23 cellular contexts compared by ENCODE assay signal in the genomic region with DNA sequence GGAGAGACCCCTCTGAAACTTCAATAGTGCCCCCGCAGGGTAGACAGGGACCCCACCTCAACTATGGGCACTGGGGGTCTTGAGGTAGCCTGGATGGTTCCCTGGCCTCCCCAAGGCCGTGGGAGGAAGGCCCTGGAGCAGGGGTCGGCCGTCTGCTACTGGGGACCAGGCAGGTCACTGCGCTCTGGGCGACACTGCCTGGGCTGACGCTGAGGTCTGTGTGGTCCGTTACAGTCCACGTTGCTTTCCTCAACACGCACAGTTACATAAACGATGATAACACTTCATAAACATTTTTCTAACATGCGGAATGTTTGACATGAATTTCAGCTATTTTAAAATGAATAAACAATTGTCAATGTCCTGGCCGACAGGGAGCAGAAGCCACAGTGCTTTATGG. TPM values are rescaled to one million over a fixed set of nuclear protein-coding genes. Genes with fewer than 3 reads are reported as not detected.
A peak's percentile ranks its signal among the peaks of the same experiment; 100 is the strongest.
DNase-seq lines count a peak whose midpoint lies in the region; ATAC-seq, FAIRE-seq and TF ChIP-seq lines count a peak whose summit lies in the region.
"Had no signal": no experiment of that assay in that cellular context is flagged by ENCODE, and none has a peak within 500 bp of the region (broad histone marks: within the 10 kb centered on the region; RNA-seq: fewer than 3 reads in every experiment).

No MANE protein-coding gene starts in this region.

- H3K27ac ChIP-seq in astrocyte (ENCODE audit: low read depth, low read length) (no peak overlapping the region), sigmoid colon (peak overlapping the region; percentile 71 to 77 (median 74)), GM23248 (no peak overlapping the region), heart left ventricle (peak overlapping the region in 1 of 12 donors; percentile 39)
- H3K27ac ChIP-seq: 22Rv1, RWPE1 had no signal

- no peaks in the 10 kb centered on the region for H3F3A ChIP-seq in GM23248 (ENCODE audit: insufficient read depth)

- WGBS in sigmoid colon, 2 donors: 77 to 82% methylated on average over 13 of the region's 13 CpGs
- WGBS in GM23248 (ENCODE audit: low coverage in 1 of 2, low lambda C conversion rate in 2 of 2, missing lambda C conversion rate in 2 of 2), 2 experiments: 47 to 52% methylated on average over 13 of the region's 13 CpGs
- 74 to 84% (median 82%) methylated on average over 13 of the region's 13 CpGs for WGBS in heart left ventricle, 4 donors

- no peak for TF ChIP-seq CTCF in astrocyte (IDR thresholded peaks at IDR 0.05; ENCODE audit: insufficient read depth, low read depth, low read length)
- no peak for TF ChIP-seq CTCF in sigmoid colon (IDR thresholded peaks at IDR 0.05)
- TF ChIP-seq CTCF in heart left ventricle (IDR thresholded peaks at IDR 0.05): no peak

- H3K36me3 Mint-ChIP-seq in astrocyte (ENCODE audit: low read depth, unreplicated experiment): no peaks in the 10 kb centered on the region
- H3K36me3 Mint-ChIP-seq: CD14-positive monocyte; CD8-positive, alpha-beta memory T cell had no signal

- no peak for FAIRE-seq in astrocyte (lab: Jason Lieb, UNC)
- FAIRE-seq: GM12892 had no signal

- intact Hi-C loops in sigmoid colon (cut with DNase I) (no loop called here), heart left ventricle (cut with DNase I) (no loop called here)

- H3K27me3 Mint-ChIP-seq in astrocyte (ENCODE audit: low read depth, unreplicated experiment): peaks cover 81% of the 10 kb centered on the region

- H3K4me2 ChIP-seq in astrocyte (ENCODE audit: low read length) (no peak overlapping the region), GM23248 (ENCODE audit: unreplicated experiment) (no peak overlapping the region)

- H3K4me1 Mint-ChIP-seq in astrocyte (ENCODE audit: low read depth, unreplicated experiment): no peaks in the 10 kb centered on the region
- H3K4me1 Mint-ChIP-seq: CD14-positive monocyte; CD8-positive, alpha-beta memory T cell had no signal

- H3K4me3 Mint-ChIP-seq in astrocyte (ENCODE audit: unreplicated experiment): no peak overlapping the region
- H3K4me3 Mint-ChIP-seq: CD14-positive monocyte; CD8-positive, alpha-beta memory T cell had no signal

- H3K9me3 Mint-ChIP-seq in astrocyte (ENCODE audit: unreplicated experiment): peaks cover 7% of the 10 kb centered on the region
- H3K9me3 Mint-ChIP-seq: CD8-positive, alpha-beta memory T cell had no signal

- peak overlapping the region; percentile 41 for H3K27ac Mint-ChIP-seq in astrocyte (ENCODE audit: unreplicated experiment)
- H3K27ac Mint-ChIP-seq: CD14-positive monocyte; CD8-positive, alpha-beta memory T cell had no signal

- no peak overlapping the region for H3K4me3 ChIP-seq in astrocyte (ENCODE audit: insufficient read depth, low read depth, low read length)
- H3K4me3 ChIP-seq in sigmoid colon: peak overlapping the region in 3 of 4 donors; percentile 14 to 19 (median 18)
- H3K4me3 ChIP-seq in GM23248: no peak overlapping the region
- no peak overlapping the region for H3K4me3 ChIP-seq in heart left ventricle
- H3K4me3 ChIP-seq: MG63 had no signal

- H4K20me1 ChIP-seq in astrocyte (ENCODE audit: insufficient read depth, low read length) (no peaks in the 10 kb centered on the region), GM23248 (ENCODE audit: insufficient read depth) (no peaks in the 10 kb centered on the region)

- DNase-seq in AG08396 (ENCODE audit: low spot score) (peak; percentile 61), astrocyte (ENCODE audit: low read depth) (no peak), hepatic stellate cell (ENCODE audit: low spot score) (peak; percentile 63), sigmoid colon (no peak), GM23248 (no peak), heart left ventricle (no peak)
- DNase-seq in activated CD4-positive, alpha-beta T cell treated with anti-CD3 and anti-CD28 coated beads for 4 hours: no peak
- DNase-seq: BE2C; Calu3; CD8-positive, alpha-beta memory T cell; DND-41; KBM-7; NCI-H526 treated with DMSO at 0.1 percent for 48 hours had no signal

- no peak for ATAC-seq in HG03045 (IDR thresholded peaks at IDR 0.05; ENCODE audit: unreplicated experiment)
- no peak for ATAC-seq in heart left ventricle

- H3K9me2 ChIP-seq in GM23248 (ENCODE audit: insufficient read depth): no peaks in the 10 kb centered on the region

- H3K4me1 ChIP-seq in astrocyte (ENCODE audit: insufficient read depth, low read length) (no peaks in the 10 kb centered on the region), sigmoid colon (peaks cover 0 to 39% (median 33%) of the 10 kb centered on the region in 4 donors), GM23248 (ENCODE audit: insufficient read depth) (no peaks in the 10 kb centered on the region), heart left ventricle (peaks cover 0 to 11% (median 4%) of the 10 kb centered on the region in 12 donors)
- H3K4me1 ChIP-seq: BE2C had no signal

- H2AFZ ChIP-seq in astrocyte (ENCODE audit: low read depth, low read length) (no peak overlapping the region), GM23248 (no peak overlapping the region)

- H3K9ac ChIP-seq in astrocyte (ENCODE audit: low read length) (no peak overlapping the region), GM23248 (no peak overlapping the region)

- H3K36me3 ChIP-seq in astrocyte (ENCODE audit: insufficient read depth, low read length) (no peaks in the 10 kb centered on the region), sigmoid colon (no peaks in the 10 kb centered on the region), GM23248 (ENCODE audit: low read depth) (no peaks in the 10 kb centered on the region), heart left ventricle (no peaks in the 10 kb centered on the region)
- H3K36me3 ChIP-seq: BE2C, MG63 had no signal

- H3K9me3 ChIP-seq in astrocyte (ENCODE audit: insufficient read depth, low read depth, low read length) (no peaks in the 10 kb centered on the region), sigmoid colon (no peaks in the 10 kb centered on the region), GM23248 (ENCODE audit: low read depth) (no peaks in the 10 kb centered on the region), heart left ventricle (no peaks in the 10 kb centered on the region)
- H3K9me3 ChIP-seq: BE2C, MG63 had no signal

- TF ChIP-seq EP300 in sigmoid colon (IDR thresholded peaks at IDR 0.05): no peak

- H3K27me3 ChIP-seq in astrocyte (ENCODE audit: insufficient read depth, low read length): peaks cover 11% of the 10 kb centered on the region
- no peaks in the 10 kb centered on the region for H3K27me3 ChIP-seq in sigmoid colon
- H3K27me3 ChIP-seq in GM23248 (replicated peaks; ENCODE audit: insufficient read depth): peaks cover 32% of the 10 kb centered on the region
- H3K27me3 ChIP-seq in heart left ventricle: peaks cover 0 to 25% (median 4%) of the 10 kb centered on the region in 9 donors
- H3K27me3 ChIP-seq: BE2C, MG63 had no signal

- no peak for TF ChIP-seq POLR2A in sigmoid colon (IDR thresholded peaks at IDR 0.05)
- TF ChIP-seq POLR2A in heart left ventricle (IDR thresholded peaks at IDR 0.05): no peak

- H3K79me2 ChIP-seq in astrocyte (ENCODE audit: insufficient read depth, low read length) (no peaks in the 10 kb centered on the region), GM23248 (ENCODE audit: insufficient read depth) (no peaks in the 10 kb centered on the region)

- in situ Hi-C loops in GM23248 (cut with MboI): no loop called here

RNA-seq across cellular contexts. Expression of a gene that starts 10.1 kb away (rescaled TPM):
- total RNA-seq in astrocyte (0.14 TPM in 1 of 2 replicates, not detected in the other), sigmoid colon (not detected), heart left ventricle (not detected)
- polyA plus RNA-seq in sigmoid colon (10 to 100 TPM in 1 of 3 donors, 1 to 10 TPM in 2; 4.2 to 12.5 (median 5.4) TPM), GM23248 (2016; fragmentation: Nextera tagmentation; extraction: Ambion mirVana) (not detected in 2 replicates), heart left ventricle (not detected)
- total RNA-seq in GM23248 (2014; rRNA removed; shearing (Covaris generic)): not detected in 2 replicates
- total RNA-seq: CD8-positive, alpha-beta memory T cell; H4; HT1080; LHCN-M2; NCI-H460 had no signal
- polyA plus RNA-seq: CD14-positive monocyte; CD8-positive, alpha-beta memory T cell had no signal

RNA-seq across cellular contexts. Expression of a gene that starts 30.3 kb away (rescaled TPM):
- total RNA-seq in astrocyte (4.4 and 5.4 TPM in 2 replicates), sigmoid colon (1 to 10 TPM; 1.8 to 6.5 (median 4.2) TPM), heart left ventricle (10 to 100 TPM in 2 of 9 donors, 1 to 10 TPM in 7; 6.1 to 12.0 (median 8.8) TPM)
- polyA plus RNA-seq in sigmoid colon (1 to 10 TPM; 3.5 to 6.9 (median 3.6) TPM), GM23248 (2016; fragmentation: Nextera tagmentation; extraction: Ambion mirVana) (0.66 and 0.82 TPM in 2 replicates), heart left ventricle (10 to 100 TPM in 1 of 2 donors, 1 to 10 TPM in 1; 2.9 to 10.7 TPM)
- 3.0 and 7.3 TPM in 2 replicates for total RNA-seq in GM23248 (2014; rRNA removed; shearing (Covaris generic))

RNA-seq across cellular contexts. Expression of a gene that starts 38.4 kb away (rescaled TPM):
- total RNA-seq in astrocyte: not detected in 2 replicates
- total RNA-seq in sigmoid colon: under 1 TPM in 1 of 4 donors, not detected in 3; 0.36 TPM
- under 1 TPM in 1 of 3 donors, not detected in 2; 0.03 TPM for polyA plus RNA-seq in sigmoid colon
- not detected in 2 replicates for total RNA-seq in GM23248 (2014; rRNA removed; shearing (Covaris generic))
- not detected in 2 replicates for polyA plus RNA-seq in GM23248 (2016; fragmentation: Nextera tagmentation; extraction: Ambion mirVana)
- total RNA-seq in heart left ventricle: 1 to 10 TPM in 4 of 9 donors, under 1 TPM in 5; 0.21 to 7.4 (median 0.83) TPM
- 1 to 10 TPM in 1 of 2 donors, under 1 TPM in 1; 0.98 to 1.6 TPM for polyA plus RNA-seq in heart left ventricle
- total RNA-seq: Calu3; CD8-positive, alpha-beta memory T cell; HT1080; LHCN-M2 had no signal
- polyA plus RNA-seq: CD14-positive monocyte; CD8-positive, alpha-beta memory T cell had no signal

RNA-seq across cellular contexts. Expression of a gene that starts 50.5 kb away (rescaled TPM):
- 1,126 and 1,251 TPM in 2 replicates for total RNA-seq in astrocyte
- 1,000 to 10,000 TPM; 2,383 to 8,235 (median 5,456) TPM for total RNA-seq in sigmoid colon
- 1,000 to 10,000 TPM; 2,794 to 6,260 (median 4,441) TPM for polyA plus RNA-seq in sigmoid colon
- 1,039 and 1,622 TPM in 2 replicates for total RNA-seq in GM23248 (2014; rRNA removed; shearing (Covaris generic))
- polyA plus RNA-seq in GM23248 (2016; fragmentation: Nextera tagmentation; extraction: Ambion mirVana): 566 and 639 TPM in 2 replicates
- total RNA-seq in heart left ventricle: 100 to 1,000 TPM; 434 to 831 (median 670) TPM
- polyA plus RNA-seq in heart left ventricle: 1,000 to 10,000 TPM; 1,943 to 3,051 TPM

Comparison
In these comparisons a context has a peak if more than half of its experiments do, and no peak if none do; other contexts are left out.
1. DNase-seq: peak in AG08396 (single experiment) and hepatic stellate cell (single experiment); none in astrocyte (single experiment), sigmoid colon (single experiment), GM23248 (single experiment), heart left ventricle (0 of 5) and activated CD4-positive, alpha-beta T cell treated with anti-CD3 and anti-CD28 coated beads for 4 hours (0 of 2).
2. H3K27ac ChIP-seq: peak in sigmoid colon (4 of 4); none in astrocyte (single experiment) and GM23248 (single experiment).
3. H3K4me3 ChIP-seq: peak in sigmoid colon (3 of 4); none in astrocyte (single experiment), GM23248 (single experiment) and heart left ventricle (0 of 12).